In genomic region chr1:181089777-181090505, GRCh38 we compare ENCODE assay signal across 8 cellular contexts. TPM values are rescaled to one million over a fixed set of nuclear protein-coding genes. Genes with fewer than 3 reads are reported as not detected.
DNase-seq lines count a peak whose midpoint lies in the region; ATAC-seq, FAIRE-seq and TF ChIP-seq lines count a peak whose summit lies in the region.

No MANE protein-coding gene starts in this region.

- peaks cover 0 to 4% (median 2%) of the 10 kb centered on the region in 4 donors for H3K36me3 ChIP-seq in stomach

- H3K27ac Mint-ChIP-seq in activated T-cell treated with anti-CD3 and anti-CD28 coated beads, Interleukin-2, amount 50 U/mL, for 24 hours = peak overlapping the region; percentile 99
- peak overlapping the region; percentile 57 to 88 (median 82) for H3K27ac Mint-ChIP-seq in nephron

- no peaks in the 10 kb centered on the region for H3K27me3 ChIP-seq in stomach

- TF ChIP-seq POLR2A in A549 (IDR thresholded peaks at IDR 0.05; ENCODE audit: low read length) (no peak), stomach (IDR thresholded peaks at IDR 0.05) (no peak)

- H3K4me2 ChIP-seq in A549 = peak overlapping the region; percentile 96

- peak overlapping the region; percentile 80 to 97 for H3K27ac ChIP-seq in A549
- peak overlapping the region; percentile 87 to 97 (median 92) for H3K27ac ChIP-seq in stomach

- ATAC-seq in A549 (peak; percentile 10 to 37; a peak in 5 of 6 replicates), GM18873 (IDR thresholded peaks at IDR 0.05; ENCODE audit: low FRiP score, unreplicated experiment) (peak; percentile 30), HG03159 (IDR thresholded peaks at IDR 0.05; ENCODE audit: unreplicated experiment) (peak; percentile 36)

- TF ChIP-seq RAD21 in A549 (conservative IDR thresholded peaks at IDR 0.05 in 1 of 2, IDR thresholded peaks at IDR 0.05 in 1 of 2) = 0 out of 5 replicates have a peak, but pooled peaks of 1 of the 2 experiments have one; percentile 12

- intact Hi-C loops in stomach (cut with DNase I; ENCODE audit: low total_unique reads) = loop anchor here (5.0 kb wide), 1 partner anchor 47 kb away; no protein-coding TSS in a partner anchor

- WGBS in A549 (ENCODE audit: missing lambda C conversion rate) = under 1% methylated on average over 27 of the region's 39 CpGs
- 1 to 2% (median 1%) methylated on average over 31 to 39 of the region's 39 CpGs for WGBS in stomach, 5 donors

- H3K36me3 Mint-ChIP-seq in activated T-cell treated with anti-CD3 and anti-CD28 coated beads, Interleukin-2, amount 50 U/mL, for 24 hours (ENCODE audit: low read depth) = peaks cover 56% of the 10 kb centered on the region
- peaks cover 4% of the 10 kb centered on the region for H3K36me3 Mint-ChIP-seq in nephron (ENCODE audit: low read depth)

- H3K4me3 Mint-ChIP-seq in activated T-cell treated with anti-CD3 and anti-CD28 coated beads, Interleukin-2, amount 50 U/mL, for 24 hours = peak overlapping the region; percentile 99
- H3K4me3 Mint-ChIP-seq in nephron = peak overlapping the region; percentile 98 to 100 (median 99)

- TF ChIP-seq EP300 in A549 (IDR thresholded peaks at IDR 0.05) (no peak), stomach (IDR thresholded peaks at IDR 0.05) (no peak)

- peaks cover 47% of the 10 kb centered on the region for H3K4me1 Mint-ChIP-seq in activated T-cell treated with anti-CD3 and anti-CD28 coated beads, Interleukin-2, amount 50 U/mL, for 24 hours (ENCODE audit: low read depth)
- H3K4me1 Mint-ChIP-seq in nephron = peaks cover 44% of the 10 kb centered on the region

- H3K27me3 Mint-ChIP-seq in activated T-cell treated with anti-CD3 and anti-CD28 coated beads, Interleukin-2, amount 50 U/mL, for 24 hours = no peaks in the 10 kb centered on the region
- peaks cover 12% of the 10 kb centered on the region for H3K27me3 Mint-ChIP-seq in nephron (ENCODE audit: low read depth)

- H3K4me1 ChIP-seq in A549 (peaks cover 60% of the 10 kb centered on the region), stomach (peaks cover 6 to 53% (median 45%) of the 10 kb centered on the region in 4 donors)

- no peak for FAIRE-seq in A549 (lab: Jason Lieb, UNC)

- TF ChIP-seq CTCF in A549 (IDR thresholded peaks at IDR 0.05) (no peak), nephron (IDR thresholded peaks at IDR 0.05; ENCODE audit: unreplicated experiment in 3 of 3) (no peak), stomach (IDR thresholded peaks at IDR 0.05) (no peak)

- DNase-seq in A549 (ENCODE audit: low read depth in 1 of 2, low spot score in 1 of 2) (no peak), NOMO-1 treated with DMSO at 0.1 percent for 48 hours (lab: John Stamatoyannopoulos, UW; ENCODE audit: unreplicated experiment) (peak; percentile 43), fibroblast of gingiva (ENCODE audit: low read depth) (peak; percentile 72), stomach (peak; percentile 64)
- peak; percentile 79 for DNase-seq in activated T-cell treated with anti-CD3 and anti-CD28 coated beads, Interleukin-2, amount 50 U/mL, for 24 hours

- H3K9me3 ChIP-seq in A549 (no peaks in the 10 kb centered on the region), stomach (no peaks in the 10 kb centered on the region)

- CTCF ChIA-PET in A549 (lab: Yijun Ruan, JAX) = interaction anchor here (0.5 to 48.3 kb wide), 11 partner anchors 10 to 612 kb away, joined by 3 to 774 read pairs (median 5); no protein-coding TSS in a partner anchor

- H3K9me3 Mint-ChIP-seq in activated T-cell treated with anti-CD3 and anti-CD28 coated beads, Interleukin-2, amount 50 U/mL, for 24 hours = no peaks in the 10 kb centered on the region
- no peaks in the 10 kb centered on the region for H3K9me3 Mint-ChIP-seq in nephron

- H3K4me3 ChIP-seq in A549 (peak overlapping the region; percentile 91), stomach (peak overlapping the region; percentile 69 to 94 (median 75))

- POLR2A ChIA-PET in A549 (lab: Yijun Ruan, JAX) = interaction anchor here (0.7 to 2.7 kb wide), 20 partner anchors 8 to 77 kb away, joined by 3 to 21 read pairs (median 8); no protein-coding TSS in a partner anchor

TF ChIP-seq in A549, 52 proteins besides CTCF, POLR2A, EP300 and RAD21 (continues in another document):
- peak; percentile 36; the same call in 1 of the 2 replicates for TF ChIP-seq GATA3 (IDR thresholded peaks at IDR 0.05; ENCODE audit: borderline replicate concordance)
- TF ChIP-seq SMC3 (IDR thresholded peaks at IDR 0.05) = peak; percentile 28; the same call in 1 of the 3 replicates
- TF ChIP-seq, protein P1, sequence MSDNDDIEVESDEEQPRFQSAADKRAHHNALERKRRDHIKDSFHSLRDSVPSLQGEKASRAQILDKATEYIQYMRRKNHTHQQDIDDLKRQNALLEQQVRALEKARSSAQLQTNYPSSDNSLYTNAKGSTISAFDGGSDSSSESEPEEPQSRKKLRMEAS (IDR thresholded peaks at IDR 0.05) = no peak
- no peak for TF ChIP-seq FOSB (CRISPR knock-in tag; IDR thresholded peaks at IDR 0.05)
- TF ChIP-seq FOXS1 (CRISPR knock-in tag; IDR thresholded peaks at IDR 0.05) = no peak
- TF ChIP-seq TFCP2L1 (CRISPR knock-in tag; IDR thresholded peaks at IDR 0.05) = peak; percentile 53; the same call in 1 of the 2 replicates
- no peak for TF ChIP-seq HEYL (CRISPR knock-in tag; IDR thresholded peaks at IDR 0.05)
- no peak for TF ChIP-seq NR3C1 (IDR thresholded peaks at IDR 0.05)
- peak; percentile 83; the same call in 1 of the 2 replicates for TF ChIP-seq POLR2AphosphoS2 (conservative IDR thresholded peaks at IDR 0.05; ENCODE audit: low read length)
- no peak for TF ChIP-seq HOXB13 (CRISPR knock-in tag; IDR thresholded peaks at IDR 0.05; ENCODE audit: low read depth)
- TF ChIP-seq, protein P2, sequence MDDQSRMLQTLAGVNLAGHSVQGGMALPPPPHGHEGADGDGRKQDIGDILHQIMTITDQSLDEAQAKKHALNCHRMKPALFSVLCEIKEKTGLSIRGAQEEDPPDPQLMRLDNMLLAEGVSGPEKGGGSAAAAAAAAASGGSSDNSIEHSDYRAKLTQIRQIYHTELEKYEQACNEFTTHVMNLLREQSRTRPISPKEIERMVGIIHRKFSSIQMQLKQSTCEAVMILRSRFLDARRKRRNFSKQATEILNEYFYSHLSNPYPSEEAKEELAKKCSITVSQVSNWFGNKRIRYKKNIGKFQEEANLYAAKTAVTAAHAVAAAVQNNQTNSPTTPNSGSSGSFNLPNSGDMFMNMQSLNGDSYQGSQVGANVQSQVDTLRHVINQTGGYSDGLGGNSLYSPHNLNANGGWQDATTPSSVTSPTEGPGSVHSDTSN (IDR thresholded peaks at IDR 0.05) = no peak
- no peak for TF ChIP-seq BHLHE40 (IDR thresholded peaks at IDR 0.05; ENCODE audit: low read depth, low read length)
- no peak for TF ChIP-seq ZSCAN20 (CRISPR knock-in tag; IDR thresholded peaks at IDR 0.05)
- no peak for TF ChIP-seq CBX8 (IDR thresholded peaks at IDR 0.05)
- TF ChIP-seq BCL3 (IDR thresholded peaks at IDR 0.05) = no peak
- TF ChIP-seq REST (IDR thresholded peaks at IDR 0.05) = no peak

RNA-seq across cellular contexts. Expression of gene IER5, which starts 1.4 kb away (rescaled TPM):
- polyA plus RNA-seq in A549 (2011; rRNA removed) = 21.2 and 26.8 TPM in 2 replicates
- polyA plus RNA-seq in A549 (2012; cell fraction: cytosol; rRNA removed) = 26.3 and 34.1 TPM in 2 replicates
- 60.6 and 73.2 TPM in 2 replicates for polyA plus RNA-seq in A549 (2012; cell fraction: nucleus; rRNA removed)
- polyA plus RNA-seq in A549 (2017; fragmentation: RNase III; extraction: RNeasy Plus Mini Kit Qiagen cat#74134 plus additional on column Dnase treatment) = 40.2 to 43.4 TPM (median 40.5 TPM) in 3 replicates
- polyA minus RNA-seq in A549 (2011; rRNA and poly(A)+ RNA removed) = 20.8 and 29.5 TPM in 2 replicates
- 10 to 100 TPM in 3 of 5 donors, 1 to 10 TPM in 2; 1.2 to 33.3 (median 13.6) TPM for total RNA-seq in stomach
- polyA plus RNA-seq in stomach = 10 to 100 TPM in 1 of 3 donors, 1 to 10 TPM in 2; 4.3 to 10.4 (median 6.4) TPM

RNA-seq across cellular contexts. Expression of gene MR1, which starts 56.2 kb away (rescaled TPM):
- polyA plus RNA-seq in A549 (2011; rRNA removed) (17.2 and 20.8 TPM in 2 replicates), A549 (2017; fragmentation: RNase III; extraction: RNeasy Plus Mini Kit Qiagen cat#74134 plus additional on column Dnase treatment) (8.3 to 10.7 TPM (median 9.1 TPM) in 3 replicates), stomach (1 to 10 TPM; 1.1 to 4.5 (median 2.4) TPM)
- polyA plus RNA-seq in A549 (2012; cell fraction: cytosol; rRNA removed) = 2.8 and 3.7 TPM in 2 replicates
- polyA plus RNA-seq in A549 (2012; cell fraction: nucleus; rRNA removed) = 2.5 and 2.8 TPM in 2 replicates
- 17.2 and 21.9 TPM in 2 replicates for polyA minus RNA-seq in A549 (2011; rRNA and poly(A)+ RNA removed)
- 10 to 100 TPM in 4 of 5 donors, 1 to 10 TPM in 1; 3.5 to 40.8 (median 11.2) TPM for total RNA-seq in stomach

Comparison
In these comparisons a context has a peak if more than half of its experiments do, and no peak if none do; other contexts are left out.
1. DNase-seq: peak in NOMO-1 treated with DMSO at 0.1 percent for 48 hours (single experiment), activated T-cell treated with anti-CD3 and anti-CD28 coated beads, Interleukin-2, amount 50 U/mL, for 24 hours (single experiment), fibroblast of gingiva (single experiment) and stomach (single experiment); none in A549 (0 of 2).
2. Peak in every context shown above with its lines, with median percentiles within 50 percentile points of each other: ATAC-seq.